15 cellular contexts compared by ENCODE assay signal in the genomic region with DNA sequence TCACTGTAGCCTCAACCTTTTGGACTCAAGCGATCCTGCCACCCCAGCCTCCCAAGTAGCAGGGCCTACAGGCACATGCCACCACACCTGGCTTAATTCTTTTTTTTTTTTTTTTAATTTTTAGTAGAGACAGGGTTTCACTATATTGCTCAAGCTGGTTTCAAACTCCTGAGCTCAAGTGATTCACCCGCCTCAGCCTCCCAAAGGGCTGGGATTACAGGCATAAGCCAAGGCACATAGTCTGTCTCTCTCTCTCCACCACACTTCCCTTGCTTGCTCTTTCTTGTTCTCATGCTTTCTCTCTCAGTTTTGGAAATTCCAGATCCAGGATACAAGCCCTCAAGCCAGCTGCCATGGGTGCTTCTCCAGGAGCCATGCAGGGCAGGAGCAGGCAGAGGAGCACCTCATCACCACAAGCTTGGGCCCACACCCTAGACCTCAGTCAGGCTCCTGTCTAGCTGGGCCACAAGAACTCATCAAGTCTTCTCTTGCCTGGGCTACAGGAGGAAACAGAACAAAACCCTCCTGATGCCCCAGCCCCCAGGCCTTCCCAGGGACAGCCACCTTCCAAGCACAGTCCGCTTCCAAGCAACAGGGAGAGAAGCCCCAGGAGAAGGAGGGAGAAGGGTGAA.
"Had no signal": no experiment of that assay in that cellular context is flagged by ENCODE, and none has a peak within 500 bp of the region (broad histone marks: within the 10 kb centered on the region; RNA-seq: fewer than 3 reads in every experiment).

No MANE protein-coding gene starts in this region.

- H3K27ac ChIP-seq: dorsolateral prefrontal cortex, right atrium auricular region had no signal

- H3K4me3 ChIP-seq: ascending aorta, dorsolateral prefrontal cortex, right atrium auricular region, skin epidermis had no signal

- H3K36me3 Mint-ChIP-seq: type B pancreatic cell had no signal

- DNase-seq: dorsolateral prefrontal cortex; endodermal cell; glutamatergic neuron; hypothalamus; left ventricle myocardium superior; mesenchymal stem cell; occipital lobe; stimulated activated CD4-positive, alpha-beta T cell treated with anti-CD3 and anti-CD28 coated beads, Interleukin-4, amount 100 ng/mL, for 24 hours; stimulated activated naive CD4-positive, alpha-beta T cell treated with Interleukin-2 at 50 U/mL for 16 hours had no signal

- H3K27ac Mint-ChIP-seq: endodermal cell, type B pancreatic cell, WTC11 had no signal

- ATAC-seq: left ventricle myocardium superior, WTC11 had no signal

- H3K4me3 Mint-ChIP-seq: endodermal cell, nephron, type B pancreatic cell, WTC11 had no signal

- H3K9me3 ChIP-seq: right atrium auricular region had no signal

- H3K27me3 Mint-ChIP-seq: type B pancreatic cell had no signal

- H3K9me3 Mint-ChIP-seq: type B pancreatic cell had no signal

- H3K4me1 ChIP-seq: ascending aorta, right atrium auricular region had no signal

- H3K27me3 ChIP-seq: ascending aorta, dorsolateral prefrontal cortex, right atrium auricular region had no signal

- H3K36me3 ChIP-seq: ascending aorta, right atrium auricular region had no signal
